Comparison of ENCODE assay signal across 16 cellular contexts in genomic region chr1:220278991-220279390, GRCh38.
"Had no signal": no experiment of that assay in that cellular context is flagged by ENCODE, and none has a peak within 500 bp of the region (broad histone marks: within the 10 kb centered on the region; RNA-seq: fewer than 3 reads in every experiment).

No MANE protein-coding gene starts in this region.

- H3K36me3 ChIP-seq: transverse colon had no signal

- H3K27ac ChIP-seq: transverse colon had no signal

- DNase-seq: activated CD4-positive, alpha-beta T cell treated with anti-CD3 and anti-CD28 coated beads, Interleukin-2, amount 10 ng/mL, durations not matched to agents 24 days and 14 days; activated CD4-positive, CD25-positive, alpha-beta regulatory T cell; activated CD8-positive, alpha-beta memory T cell treated with anti-CD3 and anti-CD28 coated beads, Interleukin-2, amount 50 U/mL, for 48 hours; activated gamma-delta T cell treated with Interleukin-2 at 50 U/mL for 16 hours; activated naive CD8-positive, alpha-beta T cell treated with anti-CD3 and anti-CD28 coated beads for 36 hours; glutamatergic neuron; kidney glomerular epithelial cell; nephron progenitor cell; occipital lobe; right cardiac atrium; stimulated activated CD4-positive, alpha-beta T cell treated with anti-CD3 and anti-CD28 coated beads, Interleukin-4, amount 100 ng/mL, for 4 hours; stimulated activated CD8-positive, alpha-beta memory T cell treated with anti-CD3 and anti-CD28 coated beads, Interleukin-4, amount 100 ng/mL, for 48 hours; stimulated activated naive CD4-positive, alpha-beta T cell treated with Interleukin-2 at 50 U/mL for 16 hours; substantia nigra; transverse colon had no signal

- H3K9me3 ChIP-seq: transverse colon had no signal

- H3K36me3 Mint-ChIP-seq: activated naive CD8-positive, alpha-beta T cell treated with anti-CD3 and anti-CD28 coated beads for 36 hours had no signal

- H3K4me1 Mint-ChIP-seq: activated CD4-positive, alpha-beta T cell treated with anti-CD3 and anti-CD28 coated beads, Interleukin-2, amount 10 ng/mL, durations not matched to agents 24 days and 14 days; activated naive CD8-positive, alpha-beta T cell treated with anti-CD3 and anti-CD28 coated beads for 36 hours; nephron progenitor cell had no signal

- H3K4me3 ChIP-seq: smooth muscle cell, transverse colon had no signal

- H3K9me3 Mint-ChIP-seq: activated CD4-positive, alpha-beta T cell treated with anti-CD3 and anti-CD28 coated beads, Interleukin-2, amount 10 ng/mL, durations not matched to agents 24 days and 14 days; activated naive CD8-positive, alpha-beta T cell treated with anti-CD3 and anti-CD28 coated beads for 36 hours; nephron progenitor cell had no signal

- H3K4me3 Mint-ChIP-seq: activated CD4-positive, alpha-beta T cell treated with anti-CD3 and anti-CD28 coated beads, Interleukin-2, amount 10 ng/mL, durations not matched to agents 24 days and 14 days; activated naive CD8-positive, alpha-beta T cell treated with anti-CD3 and anti-CD28 coated beads for 36 hours; nephron progenitor cell had no signal

- ATAC-seq: right cardiac atrium had no signal

- H3K4me2 ChIP-seq: smooth muscle cell had no signal

- H3K4me1 ChIP-seq: transverse colon had no signal
